Comparison of ENCODE assay signal across 9 cellular contexts in the genomic region with DNA sequence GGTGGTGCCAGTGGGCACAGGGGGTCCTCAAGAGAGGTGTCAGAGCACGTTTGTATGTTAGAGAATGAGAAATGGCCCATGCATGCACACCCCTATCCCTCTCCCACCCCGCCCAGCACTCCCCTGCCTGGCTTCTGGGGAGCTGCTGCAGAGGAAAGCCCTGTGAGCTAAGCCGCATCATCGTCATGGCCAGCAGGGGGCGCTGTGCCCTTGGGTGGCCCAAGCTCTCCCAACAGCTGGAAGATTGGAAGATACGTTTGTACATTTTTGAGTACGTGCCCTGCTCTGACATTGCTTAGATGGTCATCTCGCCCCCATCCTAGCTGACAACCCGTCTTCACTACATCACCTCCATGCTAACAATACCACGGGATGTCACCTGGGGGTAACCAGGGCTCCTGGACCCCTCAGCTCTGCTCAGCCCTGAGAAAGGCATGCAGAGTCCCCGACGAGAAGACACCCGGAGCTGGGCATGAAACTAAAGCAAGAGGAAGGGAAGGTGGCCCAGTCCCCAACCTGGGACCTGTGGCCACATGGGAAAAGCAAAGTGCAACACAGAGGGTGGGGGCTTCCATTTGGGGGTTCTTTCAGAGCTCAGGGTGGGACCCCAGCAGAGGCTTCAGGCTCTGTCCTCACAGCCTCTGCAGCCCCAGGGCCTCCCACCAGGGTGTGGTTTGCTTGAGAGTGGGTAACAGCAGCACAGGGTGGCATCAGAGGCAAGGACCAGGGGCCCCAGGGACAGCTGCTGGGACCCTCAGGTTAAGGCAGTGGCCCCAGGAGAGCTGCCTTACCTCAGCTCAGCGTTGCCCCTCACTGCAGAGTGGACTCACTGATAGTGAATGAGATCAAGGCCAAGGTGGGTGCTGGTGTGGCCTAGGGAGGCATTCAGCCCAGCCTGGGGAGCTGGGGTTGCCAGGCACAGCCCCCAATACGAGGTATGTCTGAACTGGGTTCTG.
DNase-seq lines count a peak whose midpoint lies in the region; ATAC-seq and TF ChIP-seq lines count a peak whose summit lies in the region.
"Had no signal": no experiment of that assay in that cellular context is flagged by ENCODE, and none has a peak within 500 bp of the region (broad histone marks: within the 10 kb centered on the region; RNA-seq: fewer than 3 reads in every experiment).

No MANE protein-coding gene starts in this region.

- no peak overlapping the region for H2BK120ac ChIP-seq in mesenchymal stem cell (ENCODE audit: low read depth, low read length)

- no peak overlapping the region for H3K14ac ChIP-seq in mesenchymal stem cell (ENCODE audit: low read length in 2 of 2)

- no peaks in the 10 kb centered on the region for H3K9me3 ChIP-seq in mesenchymal stem cell (ENCODE audit: control insufficient read depth, low read length)

- H3K9ac ChIP-seq in mesenchymal stem cell (ENCODE audit: low read length), result no peak overlapping the region

- TF ChIP-seq CTCF in C4-2B (conservative IDR thresholded peaks at IDR 0.05), result peak; percentile 95

- CTCF ChIA-PET in activated CD8-positive, alpha-beta T cell treated with anti-CD3 and anti-CD28 coated beads, Interleukin-2, amount 10 ng/mL, durations not matched to agents 7 days and 5 days (lab: Charles Lee), result interaction anchor here (0.6 to 5.3 kb wide), 56 partner anchors 8 to 348 kb away, joined by 3 to 238 read pairs (median 4); no protein-coding TSS in a partner anchor

- no peak overlapping the region for H3K4ac ChIP-seq in mesenchymal stem cell (ENCODE audit: low read depth in 1 of 2, low read length in 2 of 2)

- no peaks in the 10 kb centered on the region for H3K9me3 Mint-ChIP-seq in activated CD8-positive, alpha-beta T cell treated with anti-CD3 and anti-CD28 coated beads, Interleukin-2, amount 10 ng/mL, durations not matched to agents 7 days and 5 days (ENCODE audit: insufficient read depth)
- H3K9me3 Mint-ChIP-seq: IgD-negative memory B cell had no signal

- no peaks in the 10 kb centered on the region for H3K4me1 ChIP-seq in mesenchymal stem cell (ENCODE audit: control insufficient read depth, insufficient read depth, low read depth, low read length)

- no peaks in the 10 kb centered on the region for H3K36me3 ChIP-seq in mesenchymal stem cell (ENCODE audit: control insufficient read depth in 1 of 2, insufficient read depth in 2 of 2, low read depth in 1 of 2, low read length in 2 of 2)

- no peak overlapping the region for H2BK12ac ChIP-seq in mesenchymal stem cell (ENCODE audit: low read length in 2 of 2)

- no peak overlapping the region for H4K91ac ChIP-seq in mesenchymal stem cell (ENCODE audit: low read length)

- H3K4me3 Mint-ChIP-seq in activated CD8-positive, alpha-beta T cell treated with anti-CD3 and anti-CD28 coated beads, Interleukin-2, amount 10 ng/mL, durations not matched to agents 7 days and 5 days, result no peak overlapping the region
- H3K4me3 Mint-ChIP-seq: IgD-negative memory B cell had no signal

- no peak overlapping the region for H2AFZ ChIP-seq in mesenchymal stem cell (ENCODE audit: low read depth, low read length)

- no peak overlapping the region for H3K4me2 ChIP-seq in mesenchymal stem cell (ENCODE audit: low read length, poor library complexity, severe bottlenecking)

- no peak overlapping the region for H2BK5ac ChIP-seq in mesenchymal stem cell (ENCODE audit: low read depth, low read length, poor library complexity, severe bottlenecking)

- no peak overlapping the region for H4K8ac ChIP-seq in mesenchymal stem cell (ENCODE audit: low read length)

- H3K36me3 Mint-ChIP-seq in activated CD8-positive, alpha-beta T cell treated with anti-CD3 and anti-CD28 coated beads, Interleukin-2, amount 10 ng/mL, durations not matched to agents 7 days and 5 days (ENCODE audit: low read depth), result no peaks in the 10 kb centered on the region
- H3K36me3 Mint-ChIP-seq: IgD-negative memory B cell had no signal

- H2AK5ac ChIP-seq in mesenchymal stem cell (ENCODE audit: low read length, severe bottlenecking), result no peak overlapping the region

- H3K4me3 ChIP-seq in mesenchymal stem cell (ENCODE audit: insufficient read depth in 1 of 2, low read depth in 1 of 2, low read length in 2 of 2), result no peak overlapping the region

- POLR2A ChIA-PET in activated CD8-positive, alpha-beta T cell treated with anti-CD3 and anti-CD28 coated beads, Interleukin-2, amount 10 ng/mL, durations not matched to agents 7 days and 5 days (lab: Charles Lee), result interaction anchor here (0.6 to 2.2 kb wide), 3 partner anchors 168 to 268 kb away, joined by 3 to 14 read pairs (median 3); no protein-coding TSS in a partner anchor

- H3K27ac ChIP-seq in C4-2B (no peak overlapping the region), mesenchymal stem cell (ENCODE audit: low read length, poor library complexity, severe bottlenecking) (no peak overlapping the region)

- peak overlapping the region; percentile 67 for H3K27ac Mint-ChIP-seq in activated CD8-positive, alpha-beta T cell treated with anti-CD3 and anti-CD28 coated beads, Interleukin-2, amount 10 ng/mL, durations not matched to agents 7 days and 5 days
- H3K27ac Mint-ChIP-seq: IgD-negative memory B cell had no signal

- H2BK15ac ChIP-seq in mesenchymal stem cell (ENCODE audit: low read depth, poor library complexity, severe bottlenecking), result no peak overlapping the region

- H3K23ac ChIP-seq in mesenchymal stem cell (ENCODE audit: low read length in 2 of 2), result no peak overlapping the region

- ATAC-seq in GM21390 (IDR thresholded peaks at IDR 0.05; ENCODE audit: unreplicated experiment), result peak; percentile 76
- ATAC-seq in activated CD8-positive, alpha-beta T cell treated with anti-CD3 and anti-CD28 coated beads, Interleukin-2, amount 10 ng/mL, durations not matched to agents 7 days and 5 days, result peak; percentile 85
- no peak for ATAC-seq in HG03025 (IDR thresholded peaks at IDR 0.05; ENCODE audit: low FRiP score, unreplicated experiment)

- no peak overlapping the region for H3K18ac ChIP-seq in mesenchymal stem cell (ENCODE audit: low read depth in 1 of 2, low read length in 2 of 2)

- no peaks in the 10 kb centered on the region for H3K79me1 ChIP-seq in mesenchymal stem cell (replicated peaks; ENCODE audit: low read length, poor library complexity, severe bottlenecking)

- peak; percentile 48 for DNase-seq in NCI-H748 (lab: John Stamatoyannopoulos, UW; ENCODE audit: unreplicated experiment)
- DNase-seq in activated CD8-positive, alpha-beta T cell treated with anti-CD3 and anti-CD28 coated beads, Interleukin-2, amount 10 ng/mL, durations not matched to agents 7 days and 5 days, result peak; percentile 80
- DNase-seq in ecto neural progenitor cell (ENCODE audit: low spot score), result peak; percentile 89
- DNase-seq in mesenchymal stem cell, result peak; percentile 30
- peak; percentile 27 to 54 for DNase-seq in stimulated activated CD8-positive, alpha-beta memory T cell treated with anti-CD3 and anti-CD28 coated beads, Interleukin-2, amount 100 ng/mL, for 1 hour (ENCODE audit: low read depth in 2 of 2)

- H3K27me3 ChIP-seq in mesenchymal stem cell (ENCODE audit: control insufficient read depth in 1 of 2, insufficient read depth in 1 of 2, low read length in 2 of 2), result peaks cover 0 to 11% of the 10 kb centered on the region in 2 experiments

- no peaks in the 10 kb centered on the region for H3K27me3 Mint-ChIP-seq in activated CD8-positive, alpha-beta T cell treated with anti-CD3 and anti-CD28 coated beads, Interleukin-2, amount 10 ng/mL, durations not matched to agents 7 days and 5 days (ENCODE audit: low read depth)

- 41% methylated on average over 13 of the region's 15 CpGs for WGBS in mesenchymal stem cell

- H3K4me1 Mint-ChIP-seq in activated CD8-positive, alpha-beta T cell treated with anti-CD3 and anti-CD28 coated beads, Interleukin-2, amount 10 ng/mL, durations not matched to agents 7 days and 5 days (ENCODE audit: low read depth), result peaks cover 13% of the 10 kb centered on the region

Comparison
In these comparisons a context has a peak if more than half of its experiments do, and no peak if none do; other contexts are left out.
1. DNase-seq: peak in every context shown above with its lines; median percentile 89 in ecto neural progenitor cell; 80 in activated CD8-positive, alpha-beta T cell treated with anti-CD3 and anti-CD28 coated beads, Interleukin-2, amount 10 ng/mL, durations not matched to agents 7 days and 5 days; 48 in NCI-H748; 40 in stimulated activated CD8-positive, alpha-beta memory T cell treated with anti-CD3 and anti-CD28 coated beads, Interleukin-2, amount 100 ng/mL, for 1 hour; 30 in mesenchymal stem cell.